ENCODE assay signal across 1 cellular context in the genomic region with DNA sequence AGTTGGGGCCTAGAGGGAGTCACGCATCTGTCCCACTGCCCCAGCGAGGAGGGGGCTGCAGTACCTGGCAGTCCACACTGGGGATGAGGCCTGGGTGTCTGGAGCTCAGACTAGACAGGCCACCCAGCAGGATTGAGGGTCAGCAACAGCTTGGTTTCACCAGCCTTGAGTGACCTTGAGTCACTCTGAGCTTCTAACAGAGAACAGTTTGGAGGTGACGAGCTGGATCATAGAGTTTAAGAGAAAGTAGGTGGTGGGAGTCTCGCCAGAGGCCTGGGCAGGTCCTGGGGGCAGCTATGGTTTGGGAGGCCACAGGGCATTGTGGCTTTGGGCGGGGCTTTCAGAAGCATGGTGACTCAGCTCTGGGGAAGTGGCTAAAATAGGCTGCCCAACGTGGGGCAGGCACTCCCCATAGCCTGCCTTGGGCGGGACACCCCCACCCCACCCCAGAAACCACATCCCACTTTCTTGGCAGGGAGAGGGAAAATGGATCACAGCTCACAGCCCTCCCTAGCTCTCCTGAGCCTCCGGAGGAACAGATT.
TF ChIP-seq lines count a peak whose summit lies in the region.

No MANE protein-coding gene starts in this region.

TF ChIP-seq in HCT116, 20 proteins besides CTCF, POLR2A, EP300 and RAD21 (continued from another document):
- TF ChIP-seq, protein P1, sequence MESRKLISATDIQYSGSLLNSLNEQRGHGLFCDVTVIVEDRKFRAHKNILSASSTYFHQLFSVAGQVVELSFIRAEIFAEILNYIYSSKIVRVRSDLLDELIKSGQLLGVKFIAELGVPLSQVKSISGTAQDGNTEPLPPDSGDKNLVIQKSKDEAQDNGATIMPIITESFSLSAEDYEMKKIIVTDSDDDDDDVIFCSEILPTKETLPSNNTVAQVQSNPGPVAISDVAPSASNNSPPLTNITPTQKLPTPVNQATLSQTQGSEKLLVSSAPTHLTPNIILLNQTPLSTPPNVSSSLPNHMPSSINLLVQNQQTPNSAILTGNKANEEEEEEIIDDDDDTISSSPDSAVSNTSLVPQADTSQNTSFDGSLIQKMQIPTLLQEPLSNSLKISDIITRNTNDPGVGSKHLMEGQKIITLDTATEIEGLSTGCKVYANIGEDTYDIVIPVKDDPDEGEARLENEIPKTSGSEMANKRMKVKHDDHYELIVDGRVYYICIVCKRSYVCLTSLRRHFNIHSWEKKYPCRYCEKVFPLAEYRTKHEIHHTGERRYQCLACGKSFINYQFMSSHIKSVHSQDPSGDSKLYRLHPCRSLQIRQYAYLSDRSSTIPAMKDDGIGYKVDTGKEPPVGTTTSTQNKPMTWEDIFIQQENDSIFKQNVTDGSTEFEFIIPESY (IDR thresholded peaks at IDR 0.05; ENCODE audit: extremely low read depth, insufficient replicate concordance, low read length): peak; percentile 15
- TF ChIP-seq SIN3A (IDR thresholded peaks at IDR 0.05; ENCODE audit: low read depth): no peak
- no peak for TF ChIP-seq CBX3 (IDR thresholded peaks at IDR 0.05; ENCODE audit: low read depth)
- TF ChIP-seq CEBPB (IDR thresholded peaks at IDR 0.05; ENCODE audit: low read depth): no peak
- TF ChIP-seq ELF1 (IDR thresholded peaks at IDR 0.05; ENCODE audit: borderline replicate concordance, low read depth): no peak
- TF ChIP-seq SP1 (IDR thresholded peaks at IDR 0.05; ENCODE audit: low read depth): peak; percentile 92
- no peak for TF ChIP-seq ATF3 (IDR thresholded peaks at IDR 0.05)
- no peak for TF ChIP-seq EGR1 (IDR thresholded peaks at IDR 0.05; ENCODE audit: low read depth)
- peak; percentile 54 for TF ChIP-seq YY1 (IDR thresholded peaks at IDR 0.05; ENCODE audit: extremely low read depth, insufficient replicate concordance, low read depth, low read length)
- TF ChIP-seq ZNF274 (IDR thresholded peaks at IDR 0.05; ENCODE audit: low read depth, low read length): no peak
- no peak for TF ChIP-seq SRF (IDR thresholded peaks at IDR 0.05; ENCODE audit: low read depth)
- TF ChIP-seq FOSL1 (IDR thresholded peaks at IDR 0.05; ENCODE audit: low read depth): peak; percentile 83
- no peak for TF ChIP-seq EZH2 (IDR thresholded peaks at IDR 0.05)
TF ChIP-seq in HCT116: peak in this region for 7.
